Comparison of ENCODE assay signal across 15 cellular contexts in the genomic region with DNA sequence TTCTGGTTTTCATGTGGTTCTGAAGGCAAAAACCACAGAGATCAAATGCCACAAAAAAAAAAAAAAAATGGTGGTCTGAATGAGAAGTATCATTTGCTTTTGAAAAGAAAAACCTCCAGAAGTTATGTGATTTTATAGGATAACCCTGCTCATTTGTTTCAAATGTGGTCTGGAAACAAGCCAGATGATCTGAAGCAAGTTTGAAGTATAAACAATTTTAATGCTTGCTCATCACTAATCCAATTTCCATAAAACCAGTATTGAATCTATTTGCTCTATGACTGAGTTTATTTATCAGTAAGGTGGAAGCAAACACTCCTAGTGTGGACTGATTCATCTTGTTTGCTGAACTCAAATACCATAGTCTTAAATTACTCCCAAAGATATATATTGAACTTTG.
DNase-seq lines count a peak whose midpoint lies in the region; ATAC-seq and TF ChIP-seq lines count a peak whose summit lies in the region.
"Had no signal": no experiment of that assay in that cellular context is flagged by ENCODE, and none has a peak within 500 bp of the region (broad histone marks: within the 10 kb centered on the region; RNA-seq: fewer than 3 reads in every experiment).

No MANE protein-coding gene starts in this region.

- H3K9ac ChIP-seq in mesenchymal stem cell (ENCODE audit: low read length): no peak overlapping the region

- no peak overlapping the region for H2BK120ac ChIP-seq in mesenchymal stem cell (ENCODE audit: low read depth, low read length)

- H3K27me3 ChIP-seq in mesenchymal stem cell (ENCODE audit: control insufficient read depth in 1 of 2, insufficient read depth in 1 of 2, low read length in 2 of 2): no peaks in the 10 kb centered on the region
- H3K27me3 ChIP-seq: heart right ventricle had no signal

- no peak overlapping the region for H2BK5ac ChIP-seq in mesenchymal stem cell (ENCODE audit: low read depth, low read length, poor library complexity, severe bottlenecking)

- H3K27ac Mint-ChIP-seq in type B pancreatic cell: no peak overlapping the region
- H3K27ac Mint-ChIP-seq: activated CD8-positive, alpha-beta T cell treated with anti-CD3 and anti-CD28 coated beads for 36 hours; effector memory CD8-positive, alpha-beta T cell had no signal

- no peaks in the 10 kb centered on the region for H3K36me3 Mint-ChIP-seq in type B pancreatic cell

- H2AK5ac ChIP-seq in mesenchymal stem cell (ENCODE audit: low read length, severe bottlenecking): no peak overlapping the region

- ATAC-seq in GM18519 (IDR thresholded peaks at IDR 0.05; ENCODE audit: low FRiP score, unreplicated experiment) (no peak), HG02970 (IDR thresholded peaks at IDR 0.05; ENCODE audit: low FRiP score, unreplicated experiment) (no peak)
- ATAC-seq: activated CD8-positive, alpha-beta T cell treated with anti-CD3 and anti-CD28 coated beads for 36 hours; effector memory CD8-positive, alpha-beta T cell; heart right ventricle had no signal

- H3K4me1 ChIP-seq in mesenchymal stem cell (ENCODE audit: control insufficient read depth, insufficient read depth, low read depth, low read length): no peaks in the 10 kb centered on the region

- no peaks in the 10 kb centered on the region for H3K9me3 ChIP-seq in mesenchymal stem cell (ENCODE audit: control insufficient read depth, low read length)
- H3K9me3 ChIP-seq: heart right ventricle had no signal

- H3K27me3 Mint-ChIP-seq in type B pancreatic cell: peaks cover 4% of the 10 kb centered on the region
- H3K27me3 Mint-ChIP-seq: activated CD8-positive, alpha-beta T cell treated with anti-CD3 and anti-CD28 coated beads for 36 hours; effector memory CD8-positive, alpha-beta T cell had no signal

- H3K79me1 ChIP-seq in mesenchymal stem cell (replicated peaks; ENCODE audit: low read length, poor library complexity, severe bottlenecking): no peaks in the 10 kb centered on the region

- no peaks in the 10 kb centered on the region for H3K36me3 ChIP-seq in mesenchymal stem cell (ENCODE audit: control insufficient read depth in 1 of 2, insufficient read depth in 2 of 2, low read depth in 1 of 2, low read length in 2 of 2)
- H3K36me3 ChIP-seq: heart right ventricle had no signal

- no peak overlapping the region for H3K23ac ChIP-seq in mesenchymal stem cell (ENCODE audit: low read length in 2 of 2)

- no peak for TF ChIP-seq CTCF in type B pancreatic cell (conservative IDR thresholded peaks at IDR 0.05)

- no peak overlapping the region for H3K14ac ChIP-seq in mesenchymal stem cell (ENCODE audit: low read length in 2 of 2)

- no peak overlapping the region for H3K4me3 ChIP-seq in mesenchymal stem cell (ENCODE audit: insufficient read depth in 1 of 2, low read depth in 1 of 2, low read length in 2 of 2)
- H3K4me3 ChIP-seq: heart right ventricle had no signal

- H3K4me1 Mint-ChIP-seq in type B pancreatic cell (ENCODE audit: unreplicated experiment): peaks cover 1% of the 10 kb centered on the region

- peak; percentile 3 for DNase-seq in DMS153 (lab: John Stamatoyannopoulos, UW)
- DNase-seq in LHCN-M2 (ENCODE audit: low read depth): peak; percentile 66
- DNase-seq in brain pericyte (ENCODE audit: low read depth, low spot score): peak; percentile 67
- peak; percentile 61 for DNase-seq in mesenchymal stem cell
- DNase-seq in type B pancreatic cell (ENCODE audit: extremely low spot score, unreplicated experiment): no peak
- no peak for DNase-seq in stimulated activated CD4-positive, alpha-beta T cell treated with anti-CD3 and anti-CD28 coated beads, Interleukin-15, amount 100 ng/mL, for 24 hours
- DNase-seq: activated CD8-positive, alpha-beta T cell treated with anti-CD3 and anti-CD28 coated beads for 36 hours; activated effector memory CD4-positive, alpha-beta T cell treated with Interleukin-2 at 50 U/mL for 16 hours; C1 segment of cervical spinal cord; effector memory CD8-positive, alpha-beta T cell; heart right ventricle; MV-4-11; NCI-H2171 had no signal

- no peak overlapping the region for H2BK12ac ChIP-seq in mesenchymal stem cell (ENCODE audit: low read length in 2 of 2)

- H3K18ac ChIP-seq in mesenchymal stem cell (ENCODE audit: low read depth in 1 of 2, low read length in 2 of 2): no peak overlapping the region

- no peak overlapping the region for H3K4me3 Mint-ChIP-seq in type B pancreatic cell
- H3K4me3 Mint-ChIP-seq: activated CD8-positive, alpha-beta T cell treated with anti-CD3 and anti-CD28 coated beads for 36 hours; effector memory CD8-positive, alpha-beta T cell had no signal

- no peak overlapping the region for H3K4ac ChIP-seq in mesenchymal stem cell (ENCODE audit: low read depth in 1 of 2, low read length in 2 of 2)

- no peak overlapping the region for H3K4me2 ChIP-seq in mesenchymal stem cell (ENCODE audit: low read length, poor library complexity, severe bottlenecking)

- H3K27ac ChIP-seq in mesenchymal stem cell (ENCODE audit: low read length, poor library complexity, severe bottlenecking): no peak overlapping the region
- H3K27ac ChIP-seq: heart right ventricle had no signal

- no peak overlapping the region for H2AFZ ChIP-seq in mesenchymal stem cell (ENCODE audit: low read depth, low read length)

- H2BK15ac ChIP-seq in mesenchymal stem cell (ENCODE audit: low read depth, poor library complexity, severe bottlenecking): no peak overlapping the region

- H4K91ac ChIP-seq in mesenchymal stem cell (ENCODE audit: low read length): no peak overlapping the region

- H3K9me3 Mint-ChIP-seq in type B pancreatic cell: peaks cover 5% of the 10 kb centered on the region

- H4K8ac ChIP-seq in mesenchymal stem cell (ENCODE audit: low read length): no peak overlapping the region

Comparison
In these comparisons a context has a peak if more than half of its experiments do, and no peak if none do; other contexts are left out.
1. DNase-seq: peak in DMS153 (single experiment), LHCN-M2 (single experiment), brain pericyte (single experiment) and mesenchymal stem cell (single experiment); none in type B pancreatic cell (single experiment) and stimulated activated CD4-positive, alpha-beta T cell treated with anti-CD3 and anti-CD28 coated beads, Interleukin-15, amount 100 ng/mL, for 24 hours (single experiment).